In the genomic region with DNA sequence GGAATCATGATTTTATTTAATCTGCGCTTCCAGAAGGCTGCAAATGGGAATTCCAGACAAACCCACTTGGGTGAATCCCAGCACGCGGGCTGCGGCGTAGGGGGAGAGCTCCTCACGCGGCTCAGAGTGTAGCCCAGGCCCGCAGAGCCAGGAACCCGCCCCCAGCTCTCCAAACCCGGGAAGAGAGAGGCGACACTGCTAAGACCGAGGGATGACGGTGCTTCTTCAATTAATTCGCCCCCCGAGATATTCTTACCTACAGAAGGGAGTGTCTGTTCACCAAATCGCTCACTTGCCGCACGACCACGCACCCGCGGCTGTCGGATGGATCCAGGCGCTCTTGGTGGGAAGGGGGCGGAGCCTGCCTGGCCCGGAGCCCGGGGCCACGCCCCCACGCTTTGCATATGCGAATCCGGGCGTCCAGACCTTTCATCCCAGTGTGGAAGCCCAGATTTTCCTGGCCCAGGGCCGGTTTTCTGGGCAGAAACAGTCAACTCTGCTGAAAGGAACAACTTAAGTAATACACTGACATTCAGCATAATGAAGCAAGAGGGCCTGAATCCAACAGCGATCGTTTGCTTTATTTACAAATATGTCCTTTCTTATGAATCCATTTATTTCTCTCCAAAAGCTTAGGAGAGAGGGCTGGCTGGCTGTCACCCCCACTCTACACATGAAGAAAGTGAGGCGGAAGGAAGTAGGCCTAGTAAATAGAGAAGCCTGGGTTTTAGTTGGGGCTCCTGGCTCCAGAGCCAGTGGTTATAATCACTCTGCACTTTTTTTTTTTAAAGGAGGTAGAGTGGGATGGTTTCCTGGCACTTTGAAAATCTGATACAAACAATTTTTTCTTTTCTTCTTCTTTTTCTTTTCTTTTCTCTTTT, we compare ENCODE assay signal across 9 cellular contexts. TPM values are rescaled to one million over a fixed set of nuclear protein-coding genes. Genes with fewer than 3 reads are reported as not detected.
DNase-seq lines count a peak whose midpoint lies in the region; ATAC-seq and TF ChIP-seq lines count a peak whose summit lies in the region.
"Had no signal": no experiment of that assay in that cellular context is flagged by ENCODE, and none has a peak within 500 bp of the region (broad histone marks: within the 10 kb centered on the region; RNA-seq: fewer than 3 reads in every experiment).

TSS of gene SLC19A3 (minus strand) at position 342 of the 881 bp plus-strand sequence. CDS start 15,710 bp downstream, outside the sequence.

- peak; percentile 95 for DNase-seq in GM23338 (ENCODE audit: low spot score)
- peak; percentile 30 for DNase-seq in NCI-H69 (lab: John Stamatoyannopoulos, UW)
- DNase-seq in epithelial cell of esophagus (ENCODE audit: low read depth): peak; percentile 74
- DNase-seq in lung microvascular endothelial cell (ENCODE audit: low read depth in 2 of 2): peak; percentile 73 to 80
- no peak for DNase-seq in immature natural killer cell
- no peak for DNase-seq in T-helper 2 cell treated with Interferon-gamma antibody and Interleukin-4, amounts not matched to agents 5 μg/mL and 100 μg/mL, for 36 hours (ENCODE audit: low spot score)

- peak within 1 kb of the TSS; percentile 66 to 97 (median 83) for H3K9ac ChIP-seq in subcutaneous abdominal adipose tissue (ENCODE audit: low read length in 5 of 5)

- H3K27ac ChIP-seq in GM23338 (ENCODE audit: low read depth) (no peak within 1 kb of the TSS), subcutaneous abdominal adipose tissue (ENCODE audit: low read depth, low read length) (peak within 1 kb of the TSS; percentile 94)

- H4K20me1 ChIP-seq in GM23338 (replicated peaks; ENCODE audit: insufficient read depth): no peaks in the 10 kb centered on the region

- H3K36me3 Mint-ChIP-seq in GM23338 (ENCODE audit: low read depth): no peaks in the 10 kb centered on the region
- no peaks in the 10 kb centered on the region for H3K36me3 Mint-ChIP-seq in immature natural killer cell
- no peaks in the 10 kb centered on the region for H3K36me3 Mint-ChIP-seq in T-helper 2 cell treated with Interferon-gamma antibody and Interleukin-4, amounts not matched to agents 5 μg/mL and 100 μg/mL, for 36 hours (ENCODE audit: low read depth)

- H3K27ac Mint-ChIP-seq in GM23338 (no peak within 1 kb of the TSS), immature natural killer cell (no peak within 1 kb of the TSS)
- no peak within 1 kb of the TSS for H3K27ac Mint-ChIP-seq in T-helper 2 cell treated with Interferon-gamma antibody and Interleukin-4, amounts not matched to agents 5 μg/mL and 100 μg/mL, for 36 hours
- H3K27ac Mint-ChIP-seq: stimulated activated naive CD8-positive, alpha-beta T cell treated with anti-CD3 and anti-CD28 coated beads, Interleukin-15, Interleukin-2, amounts not matched to agents 100 ng/mL and 50 ng/mL, for 24 hours had no signal

- H3K4me3 Mint-ChIP-seq in GM23338: peak within 1 kb of the TSS; percentile 82
- peak within 1 kb of the TSS in 1 of 5 donors; percentile 17 for H3K4me3 Mint-ChIP-seq in immature natural killer cell
- H3K4me3 Mint-ChIP-seq in T-helper 2 cell treated with Interferon-gamma antibody and Interleukin-4, amounts not matched to agents 5 μg/mL and 100 μg/mL, for 36 hours: no peak within 1 kb of the TSS
- H3K4me3 Mint-ChIP-seq: stimulated activated naive CD8-positive, alpha-beta T cell treated with anti-CD3 and anti-CD28 coated beads, Interleukin-15, Interleukin-2, amounts not matched to agents 100 ng/mL and 50 ng/mL, for 24 hours had no signal

- peaks cover 21% of the 10 kb centered on the region for H3K4me1 Mint-ChIP-seq in GM23338
- H3K4me1 Mint-ChIP-seq in immature natural killer cell: no peaks in the 10 kb centered on the region
- no peaks in the 10 kb centered on the region for H3K4me1 Mint-ChIP-seq in T-helper 2 cell treated with Interferon-gamma antibody and Interleukin-4, amounts not matched to agents 5 μg/mL and 100 μg/mL, for 36 hours (ENCODE audit: low read depth)

- peak within 1 kb of the TSS; percentile 69 for H2AFZ ChIP-seq in GM23338

- H3K9me2 ChIP-seq in GM23338 (ENCODE audit: insufficient read depth): no peaks in the 10 kb centered on the region

- no peaks in the 10 kb centered on the region; the same call in 1 of the 2 replicates for H3K79me2 ChIP-seq in GM23338 (replicated peaks; ENCODE audit: insufficient read depth)

- H3K4me1 ChIP-seq in GM23338 (ENCODE audit: insufficient read depth) (peaks cover 24% of the 10 kb centered on the region), subcutaneous abdominal adipose tissue (ENCODE audit: control insufficient read depth in 5 of 5, insufficient read depth in 5 of 5, low read length in 5 of 5) (peaks cover 0 to 26% (median 7%) of the 10 kb centered on the region in 5 donors)

- peak; percentile 97 for ATAC-seq in GM23338

- H3K4me3 ChIP-seq in GM23338 (peak within 1 kb of the TSS; percentile 58), epithelial cell of esophagus (ENCODE audit: low read length) (peak within 1 kb of the TSS; percentile 26), subcutaneous abdominal adipose tissue (ENCODE audit: low read depth in 1 of 5, low read length in 5 of 5) (peak within 1 kb of the TSS; percentile 54 to 69 (median 59))

- no peaks in the 10 kb centered on the region for H3K9me3 Mint-ChIP-seq in GM23338
- no peaks in the 10 kb centered on the region for H3K9me3 Mint-ChIP-seq in immature natural killer cell
- no peaks in the 10 kb centered on the region for H3K9me3 Mint-ChIP-seq in T-helper 2 cell treated with Interferon-gamma antibody and Interleukin-4, amounts not matched to agents 5 μg/mL and 100 μg/mL, for 36 hours
- H3K9me3 Mint-ChIP-seq: stimulated activated naive CD8-positive, alpha-beta T cell treated with anti-CD3 and anti-CD28 coated beads, Interleukin-15, Interleukin-2, amounts not matched to agents 100 ng/mL and 50 ng/mL, for 24 hours had no signal

- peaks cover 2% of the 10 kb centered on the region for H3K27me3 Mint-ChIP-seq in GM23338 (ENCODE audit: insufficient read depth, low read depth, poor library complexity)
- H3K27me3 Mint-ChIP-seq in immature natural killer cell (ENCODE audit: low read depth in 3 of 3): peaks cover 2 to 12% (median 4%) of the 10 kb centered on the region in 3 donors
- H3K27me3 Mint-ChIP-seq in T-helper 2 cell treated with Interferon-gamma antibody and Interleukin-4, amounts not matched to agents 5 μg/mL and 100 μg/mL, for 36 hours (ENCODE audit: low read depth): peaks cover 13% of the 10 kb centered on the region

- TF ChIP-seq CTCF in GM23338 (conservative IDR thresholded peaks at IDR 0.05; ENCODE audit: low read depth in 2 of 2) (no peak), epithelial cell of esophagus (IDR thresholded peaks at IDR 0.05; ENCODE audit: insufficient read depth, low read depth, low read length, missing control alignments) (no peak)

- H3K36me3 ChIP-seq in GM23338 (ENCODE audit: insufficient read depth) (no peaks in the 10 kb centered on the region), subcutaneous abdominal adipose tissue (ENCODE audit: control insufficient read depth in 5 of 5, insufficient read depth in 5 of 5, low read length in 5 of 5) (no peaks in the 10 kb centered on the region)

- H3K4me2 ChIP-seq in GM23338: peak within 1 kb of the TSS; percentile 81

- H3K27me3 ChIP-seq in GM23338 (ENCODE audit: insufficient read depth) (no peaks in the 10 kb centered on the region), subcutaneous abdominal adipose tissue (ENCODE audit: control insufficient read depth in 5 of 5, insufficient read depth in 4 of 5, low read length in 5 of 5) (no peaks in the 10 kb centered on the region)

- H3K9me3 ChIP-seq in subcutaneous abdominal adipose tissue (ENCODE audit: control insufficient read depth in 5 of 5, low read length in 5 of 5): no peaks in the 10 kb centered on the region

- H3F3A ChIP-seq in GM23338 (replicated peaks; ENCODE audit: low read depth): no peaks in the 10 kb centered on the region

TF ChIP-seq in GM23338, 12 proteins besides CTCF, POLR2A, EP300 and RAD21:
- TF ChIP-seq POLR2AphosphoS5 (IDR thresholded peaks at IDR 0.05; ENCODE audit: low read depth) (peak; percentile 63; the same call in 1 of the 2 replicates), EZH2phosphoT487 (IDR thresholded peaks at IDR 0.05; ENCODE audit: unreplicated experiment) (no peak)

RNA-seq across cellular contexts. Expression of gene SLC19A3, which starts in this region (rescaled TPM):
- 9.1 and 12.0 TPM in 2 replicates for total RNA-seq in GM23338 (2014; rRNA removed; shearing (Covaris generic))
- polyA plus RNA-seq in GM23338 (2016; fragmentation: Nextera tagmentation; extraction: Ambion mirVana) (3.5 and 4.2 TPM in 2 replicates), immature natural killer cell (not detected)
- not detected in 2 replicates for total RNA-seq in lung microvascular endothelial cell
- total RNA-seq: T-helper 2 cell treated with Interferon-gamma antibody and Interleukin-4, amounts not matched to agents 100 ng/mL and 5 ng/mL, for 36 hours had no signal

Comparison
In these comparisons a context has a peak if more than half of its experiments do, and no peak if none do; other contexts are left out.
1. RNA of gene SLC19A3 (total RNA-seq): 9.1 to 12.0 TPM in GM23338; not detected in lung microvascular endothelial cell; every median in the first group is over 10 times any median in the second.
2. Peak in DNase-seq in lung microvascular endothelial cell; RNA of the gene not detected or under 1 TPM.
3. DNase-seq: peak in GM23338 (single experiment), NCI-H69 (single experiment) and epithelial cell of esophagus (single experiment); none in immature natural killer cell (0 of 3) and T-helper 2 cell treated with Interferon-gamma antibody and Interleukin-4, amounts not matched to agents 5 μg/mL and 100 μg/mL, for 36 hours (single experiment).
4. Peak in every context shown above with its lines, with median percentiles within 50 percentile points of each other: H3K4me3 ChIP-seq.